ENCODE assay signal across 7 cellular contexts in the genomic region with DNA sequence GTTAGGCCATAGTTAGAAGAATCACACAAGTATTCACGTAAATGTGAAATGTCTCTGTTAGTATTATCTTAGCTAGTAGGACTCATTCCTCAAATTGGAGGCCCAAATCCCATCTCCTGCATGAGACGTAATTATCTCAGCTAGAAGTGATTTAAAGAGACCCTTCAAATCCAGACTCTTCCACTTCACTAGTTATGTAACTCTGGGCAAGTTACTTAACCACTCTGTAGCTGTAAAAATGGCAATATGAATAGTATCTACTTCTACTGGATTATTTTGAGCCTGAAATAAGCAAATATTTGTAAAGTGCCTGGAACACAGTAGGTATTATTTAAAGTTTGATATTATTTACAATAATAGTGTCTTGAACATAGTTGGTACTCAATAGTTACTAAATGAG.
"Had no signal": no experiment of that assay in that cellular context is flagged by ENCODE, and none has a peak within 500 bp of the region (broad histone marks: within the 10 kb centered on the region; RNA-seq: fewer than 3 reads in every experiment).

No MANE protein-coding gene starts in this region.

- H3K9me3 ChIP-seq: HAP-1 had no signal

- DNase-seq: GOT3, H7, KBM-7 had no signal

- ATAC-seq: HCT116, HepG2 had no signal

- H3K4me1 ChIP-seq: HAP-1 had no signal

- H3K4me3 ChIP-seq: HAP-1 had no signal

- H3K27ac ChIP-seq: HL-60 had no signal
